Comparison of ENCODE assay signal across 8 cellular contexts in the genomic region with DNA sequence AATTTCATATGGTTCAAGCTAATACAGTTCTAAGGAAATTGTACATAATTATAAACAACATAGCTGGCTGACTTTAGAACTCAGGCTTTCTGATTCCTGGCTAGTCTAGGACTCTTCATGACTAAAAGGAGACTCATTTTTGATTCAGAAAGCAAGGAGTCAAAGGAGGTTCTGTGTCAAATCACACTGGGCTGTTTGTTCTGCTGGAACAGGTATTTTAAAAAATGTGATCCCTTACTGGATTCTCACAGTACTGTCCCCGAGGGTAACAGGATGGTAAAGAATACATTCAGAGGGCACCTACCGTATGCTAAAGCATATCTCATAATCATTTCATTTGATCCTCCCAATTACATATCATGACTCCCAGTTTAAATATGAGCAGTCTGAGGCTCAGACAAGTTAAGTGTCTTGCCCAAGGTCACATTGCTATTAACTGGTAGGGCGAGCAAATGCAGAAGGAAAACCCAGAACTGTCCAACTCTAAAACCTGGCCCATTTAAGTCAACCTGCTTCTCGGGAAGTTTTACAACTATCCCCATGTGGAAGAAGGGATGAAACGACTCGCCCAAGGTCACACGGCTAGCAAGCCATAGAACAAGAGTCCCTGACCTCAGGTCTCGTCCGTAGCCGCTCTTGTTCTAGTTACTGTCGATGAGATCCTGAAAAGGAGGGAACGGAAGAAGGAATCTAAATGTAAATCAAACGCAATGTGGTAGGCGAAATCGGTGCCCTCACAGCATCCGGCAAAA. TPM values are rescaled to one million over a fixed set of nuclear protein-coding genes. Genes with fewer than 3 reads are reported as not detected.
A peak's percentile ranks its signal among the peaks of the same experiment; 100 is the strongest.
DNase-seq lines count a peak whose midpoint lies in the region; ATAC-seq and FAIRE-seq lines count a peak whose summit lies in the region.

No MANE protein-coding gene starts in this region.

- H3K9ac ChIP-seq in NT2/D1 (ENCODE audit: insufficient read length, low read depth) (peak overlapping the region; percentile 83), mucosa of stomach (ENCODE audit: low read length) (peak overlapping the region; percentile 99)

- peak; percentile 8 for ATAC-seq in GM21737 (IDR thresholded peaks at IDR 0.05; ENCODE audit: unreplicated experiment)

- H3K36me3 ChIP-seq in NT2/D1 (ENCODE audit: insufficient read depth, insufficient read length, low read length) (peaks cover 29% of the 10 kb centered on the region), mucosa of stomach (ENCODE audit: control insufficient read depth, insufficient read depth, low read length) (no peaks in the 10 kb centered on the region)
- peaks cover 11% of the 10 kb centered on the region for H3K36me3 ChIP-seq in effector memory CD4-positive, alpha-beta T cell (ENCODE audit: control insufficient read depth, insufficient read depth, low read length)

- DNase-seq in GM03348 (ENCODE audit: low spot score) (peak; percentile 14), NT2/D1 (ENCODE audit: low read depth, low spot score) (no peak), frontal cortex (ENCODE audit: low spot score in 2 of 2) (no peak), T1000 (lab: John Stamatoyannopoulos, UW) (no peak), NCI-H2227 (lab: John Stamatoyannopoulos, UW; ENCODE audit: unreplicated experiment) (no peak)
- DNase-seq in effector memory CD4-positive, alpha-beta T cell = no peak

- peak overlapping the region; percentile 87 for H3K27ac ChIP-seq in effector memory CD4-positive, alpha-beta T cell (ENCODE audit: insufficient read depth, low read length, poor library complexity, severe bottlenecking)

- H3K9me3 ChIP-seq in NT2/D1 (ENCODE audit: insufficient read depth, low read length) = no peaks in the 10 kb centered on the region
- no peaks in the 10 kb centered on the region for H3K9me3 ChIP-seq in effector memory CD4-positive, alpha-beta T cell (ENCODE audit: control insufficient read depth, low read length)
- H3K9me3 ChIP-seq in mucosa of stomach (ENCODE audit: control insufficient read depth, low read length) = no peaks in the 10 kb centered on the region

- peak overlapping the region; percentile 95 for H3K4me3 ChIP-seq in NT2/D1 (ENCODE audit: insufficient read length, low read depth)
- peak overlapping the region; percentile 99 for H3K4me3 ChIP-seq in effector memory CD4-positive, alpha-beta T cell (ENCODE audit: insufficient read depth, low read depth, low read length, poor library complexity, severe bottlenecking)
- H3K4me3 ChIP-seq in mucosa of stomach (ENCODE audit: low read length) = peak overlapping the region; percentile 78

- H3K27me3 ChIP-seq in NT2/D1 (ENCODE audit: insufficient read depth, insufficient read length) (no peaks in the 10 kb centered on the region), mucosa of stomach (ENCODE audit: control insufficient read depth, insufficient read depth, low read length) (no peaks in the 10 kb centered on the region)
- no peaks in the 10 kb centered on the region for H3K27me3 ChIP-seq in effector memory CD4-positive, alpha-beta T cell (replicated peaks; ENCODE audit: control insufficient read depth, insufficient read depth, low read length, poor library complexity, severe bottlenecking)

- FAIRE-seq in frontal cortex (lab: Jason Lieb, UNC) = no peak

- peaks cover 2% of the 10 kb centered on the region for H3K4me1 ChIP-seq in NT2/D1 (ENCODE audit: insufficient read depth, insufficient read length)
- H3K4me1 ChIP-seq in effector memory CD4-positive, alpha-beta T cell (ENCODE audit: control insufficient read depth, insufficient read depth, low read length, poor library complexity, severe bottlenecking) = no peaks in the 10 kb centered on the region
- H3K4me1 ChIP-seq in mucosa of stomach (ENCODE audit: control insufficient read depth, insufficient read depth, low read length) = peaks cover 17% of the 10 kb centered on the region

RNA-seq across cellular contexts. Expression of gene MYSM1, which starts 0.7 kb away (rescaled TPM):
- total RNA-seq in frontal cortex = 34.6 TPM
